In the genomic region with DNA sequence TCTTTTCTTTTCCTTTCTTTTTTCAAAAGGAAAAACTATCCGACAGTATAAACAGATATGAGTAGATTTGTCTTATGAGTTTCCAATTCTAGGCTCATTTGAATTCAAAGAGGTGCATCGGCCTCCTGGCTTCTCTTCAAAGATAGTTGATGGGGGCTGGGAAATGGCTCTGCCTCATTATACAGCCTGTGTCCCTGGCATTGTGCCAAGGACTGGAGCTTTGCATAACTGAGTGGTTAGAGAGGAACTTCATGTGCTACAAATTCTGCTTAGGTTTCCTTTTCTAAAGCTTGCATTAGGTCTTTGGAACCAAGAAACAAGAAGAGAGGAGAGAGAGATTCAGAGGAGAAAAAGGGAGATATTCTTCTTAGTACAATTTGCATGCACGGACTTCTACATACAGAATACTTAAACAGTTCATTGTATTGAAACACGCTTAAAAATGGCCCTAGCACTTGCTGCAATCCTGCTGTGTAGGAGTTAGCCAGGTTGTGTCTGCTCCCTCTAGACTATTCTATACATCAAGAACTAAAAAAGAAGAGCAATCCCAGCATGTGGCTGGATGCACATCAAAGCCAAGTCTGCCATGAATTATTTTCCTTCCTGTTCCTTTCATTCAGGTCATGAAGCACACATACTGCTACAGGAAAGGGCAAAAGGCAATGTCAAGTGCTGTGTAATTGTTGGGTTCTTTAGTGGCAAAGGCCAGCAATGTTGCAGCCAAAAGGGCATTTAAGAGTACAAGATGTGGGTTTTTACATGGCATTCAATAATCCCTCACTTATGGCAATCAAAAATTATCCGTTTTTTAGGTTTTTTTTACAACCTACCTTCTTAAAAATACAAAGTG, we compare ENCODE assay signal across 8 cellular contexts.
DNase-seq lines count a peak whose midpoint lies in the region; ATAC-seq and TF ChIP-seq lines count a peak whose summit lies in the region.

No MANE protein-coding gene starts in this region.

- peak overlapping the region; percentile 83; the same call in 1 of the 2 replicates for H2AFZ ChIP-seq in OCI-LY1 (ENCODE audit: low read length)

- peak; percentile 41 for DNase-seq in DMS53 treated with DMSO at 0.1 percent for 48 hours (lab: John Stamatoyannopoulos, UW; ENCODE audit: unreplicated experiment)
- peak; percentile 72 for DNase-seq in globus pallidus (ENCODE audit: low spot score)
- DNase-seq in sigmoid colon: peak; percentile 89
- no peak for DNase-seq in D341Med (ENCODE audit: low spot score)
- no peak for DNase-seq in AG08395 (ENCODE audit: low spot score)

- H3K9me3 ChIP-seq in OCI-LY1 (ENCODE audit: low read length) (no peaks in the 10 kb centered on the region; the same call in 1 of the 2 replicates), sigmoid colon (no peaks in the 10 kb centered on the region)

- H3K79me2 ChIP-seq in OCI-LY1 (ENCODE audit: insufficient read depth, low read length): no peaks in the 10 kb centered on the region

- no peak for TF ChIP-seq EP300 in sigmoid colon (IDR thresholded peaks at IDR 0.05)

- H3K9me2 ChIP-seq in OCI-LY1 (ENCODE audit: low read depth, low read length): no peaks in the 10 kb centered on the region

- H3F3A ChIP-seq in OCI-LY1 (ENCODE audit: insufficient read depth, low read length): no peaks in the 10 kb centered on the region; the same call in 1 of the 2 replicates

- H3K4me3 ChIP-seq in OCI-LY1 (ENCODE audit: low read depth, low read length, poor library complexity, severe bottlenecking) (peak overlapping the region; percentile 43), sigmoid colon (no peak overlapping the region)

- peak overlapping the region; percentile 68 for H3K4me2 ChIP-seq in OCI-LY1 (ENCODE audit: low read length)

- H3K27me3 ChIP-seq in OCI-LY1 (ENCODE audit: insufficient read depth, low read length) (no peaks in the 10 kb centered on the region), sigmoid colon (no peaks in the 10 kb centered on the region)

- no peak for TF ChIP-seq POLR2A in sigmoid colon (IDR thresholded peaks at IDR 0.05)

- 58 to 66% methylated on average over 5 of the region's 5 CpGs for WGBS in sigmoid colon, 2 donors

- H3K36me3 ChIP-seq in OCI-LY1 (ENCODE audit: insufficient read depth, low read length) (no peaks in the 10 kb centered on the region), sigmoid colon (no peaks in the 10 kb centered on the region)

- peak overlapping the region; percentile 56 for H3K9ac ChIP-seq in OCI-LY1 (ENCODE audit: low read length)

- H3K4me1 ChIP-seq in OCI-LY1 (ENCODE audit: insufficient read depth, low read length, severe bottlenecking) (peaks cover 55% of the 10 kb centered on the region), sigmoid colon (peaks cover 0 to 28% (median 14%) of the 10 kb centered on the region in 4 donors)

- H3K27ac ChIP-seq in OCI-LY1 (ENCODE audit: low read depth, low read length, poor library complexity, severe bottlenecking) (peak overlapping the region; percentile 93), sigmoid colon (peak overlapping the region in 1 of 4 donors; percentile 17)

- H4K20me1 ChIP-seq in OCI-LY1 (ENCODE audit: insufficient read depth, low read length): no peaks in the 10 kb centered on the region

- ATAC-seq in GM21367 (IDR thresholded peaks at IDR 0.05; ENCODE audit: unreplicated experiment) (peak; percentile 86), HG03521 (IDR thresholded peaks at IDR 0.05; ENCODE audit: unreplicated experiment) (peak; percentile 72)

- intact Hi-C loops in sigmoid colon (cut with DNase I): no loop called here

- no peak for TF ChIP-seq CTCF in OCI-LY1 (IDR thresholded peaks at IDR 0.05; ENCODE audit: low read length)
- no peak for TF ChIP-seq CTCF in sigmoid colon (IDR thresholded peaks at IDR 0.05)

Comparison
In these comparisons a context has a peak if more than half of its experiments do, and no peak if none do; other contexts are left out.
1. DNase-seq: peak in DMS53 treated with DMSO at 0.1 percent for 48 hours (single experiment), globus pallidus (single experiment) and sigmoid colon (single experiment); none in D341Med (single experiment) and AG08395 (single experiment).